Comparison of ENCODE assay signal across 15 cellular contexts in the genomic region with DNA sequence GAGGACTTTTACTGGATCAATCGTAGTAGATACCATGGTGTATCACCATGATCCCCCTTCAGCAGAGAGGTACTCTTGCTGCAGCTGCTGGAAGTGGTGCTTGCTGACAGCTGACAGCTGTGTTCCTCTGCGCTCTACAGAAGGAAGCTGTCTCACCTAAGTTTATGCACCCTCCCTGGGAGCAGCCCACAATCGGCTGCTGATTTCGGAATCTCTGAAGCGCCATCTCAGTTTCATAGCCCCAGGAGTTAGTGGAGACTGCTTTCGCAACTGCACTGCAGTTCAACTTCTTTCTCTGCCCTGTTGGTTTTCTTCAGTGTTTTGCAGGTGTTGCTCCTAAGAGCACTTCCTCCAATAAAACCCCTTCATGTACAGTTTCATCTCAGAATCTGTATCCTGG.
A peak's percentile ranks its signal among the peaks of the same experiment; 100 is the strongest.
DNase-seq lines count a peak whose midpoint lies in the region; ATAC-seq and TF ChIP-seq lines count a peak whose summit lies in the region.
"Had no signal": no experiment of that assay in that cellular context is flagged by ENCODE, and none has a peak within 500 bp of the region (broad histone marks: within the 10 kb centered on the region; RNA-seq: fewer than 3 reads in every experiment).

No MANE protein-coding gene starts in this region.

- peaks cover 9% of the 10 kb centered on the region for H3K4me1 Mint-ChIP-seq in type B pancreatic cell (ENCODE audit: unreplicated experiment)
- H3K4me1 Mint-ChIP-seq in activated CD4-positive, alpha-beta T cell treated with anti-CD3 and anti-CD28 coated beads, Interleukin-2, amount 10 ng/mL, durations not matched to agents 24 days and 14 days: no peaks in the 10 kb centered on the region

- no peak for ATAC-seq in GM21528 (IDR thresholded peaks at IDR 0.05; ENCODE audit: low FRiP score, unreplicated experiment)
- ATAC-seq: mucosa of descending colon had no signal

- 84 to 94% (median 93%) methylated on average over 5 to 6 of the region's 6 CpGs for WGBS in adrenal gland, 4 donors

- H3K9me3 Mint-ChIP-seq in type B pancreatic cell: no peaks in the 10 kb centered on the region
- no peaks in the 10 kb centered on the region for H3K9me3 Mint-ChIP-seq in activated CD4-positive, alpha-beta T cell treated with anti-CD3 and anti-CD28 coated beads, Interleukin-2, amount 10 ng/mL, durations not matched to agents 24 days and 14 days

- no peak overlapping the region for H3K4me3 ChIP-seq in adrenal gland
- H3K4me3 ChIP-seq: cardiac muscle cell, mucosa of descending colon, Peyer's patch had no signal

- peak overlapping the region; percentile 51 for H3K27ac Mint-ChIP-seq in type B pancreatic cell
- no peak overlapping the region for H3K27ac Mint-ChIP-seq in activated CD4-positive, alpha-beta T cell treated with anti-CD3 and anti-CD28 coated beads, Interleukin-2, amount 10 ng/mL, durations not matched to agents 24 days and 14 days
- H3K27ac Mint-ChIP-seq: stimulated activated naive CD8-positive, alpha-beta T cell treated with anti-CD3 and anti-CD28 coated beads, Interleukin-15, Interleukin-2, amounts not matched to agents 100 ng/mL and 50 ng/mL, for 24 hours had no signal

- no peaks in the 10 kb centered on the region for H3K27me3 ChIP-seq in adrenal gland
- H3K27me3 ChIP-seq: cardiac muscle cell, Peyer's patch had no signal

- H3K4me1 ChIP-seq in adrenal gland (replicated peaks in 1 of 2): peaks cover 29 to 40% of the 10 kb centered on the region in 2 donors

- TF ChIP-seq POLR2A in adrenal gland (IDR thresholded peaks at IDR 0.05): no peak

- no peaks in the 10 kb centered on the region for H3K36me3 ChIP-seq in adrenal gland (replicated peaks in 1 of 2)
- H3K36me3 ChIP-seq: cardiac muscle cell, Peyer's patch had no signal

- H3K36me3 Mint-ChIP-seq in type B pancreatic cell: no peaks in the 10 kb centered on the region
- H3K36me3 Mint-ChIP-seq in activated CD4-positive, alpha-beta T cell treated with anti-CD3 and anti-CD28 coated beads, Interleukin-2, amount 10 ng/mL, durations not matched to agents 24 days and 14 days (ENCODE audit: low read depth): no peaks in the 10 kb centered on the region

- intact Hi-C loops in adrenal gland (cut with DNase I): no loop called here
- intact Hi-C loops in activated CD4-positive, alpha-beta T cell treated with anti-CD3 and anti-CD28 coated beads, Interleukin-2, amount 10 ng/mL, durations not matched to agents 24 days and 14 days (cut with micrococcal nuclease): no loop called here

- H3K9me3 ChIP-seq in adrenal gland (replicated peaks in 1 of 3): no peaks in the 10 kb centered on the region
- H3K9me3 ChIP-seq: mucosa of descending colon, Peyer's patch had no signal

- no peak for TF ChIP-seq CTCF in adrenal gland (IDR thresholded peaks at IDR 0.05)
- TF ChIP-seq CTCF in type B pancreatic cell (conservative IDR thresholded peaks at IDR 0.05): no peak

- H3K4me3 Mint-ChIP-seq in type B pancreatic cell: peak overlapping the region; percentile 27
- no peak overlapping the region for H3K4me3 Mint-ChIP-seq in activated CD4-positive, alpha-beta T cell treated with anti-CD3 and anti-CD28 coated beads, Interleukin-2, amount 10 ng/mL, durations not matched to agents 24 days and 14 days
- H3K4me3 Mint-ChIP-seq: stimulated activated naive CD8-positive, alpha-beta T cell treated with anti-CD3 and anti-CD28 coated beads, Interleukin-15, Interleukin-2, amounts not matched to agents 100 ng/mL and 50 ng/mL, for 24 hours had no signal

- DNase-seq in MV-4-11 (lab: John Stamatoyannopoulos, UW): peak; percentile 37
- DNase-seq in adrenal gland: no peak
- DNase-seq in iris pigment epithelial cell (ENCODE audit: low read depth): peak; percentile 26
- no peak for DNase-seq in type B pancreatic cell (ENCODE audit: extremely low spot score, unreplicated experiment)
- no peak for DNase-seq in activated CD4-positive, alpha-beta T cell treated with anti-CD3 and anti-CD28 coated beads, Interleukin-2, amount 10 ng/mL, durations not matched to agents 24 days and 14 days
- DNase-seq in A172 (ENCODE audit: low spot score): no peak
- DNase-seq: activated CD4-positive, alpha-beta T cell treated with anti-CD3 and anti-CD28 coated beads for 4 hours; activated naive CD4-positive, alpha-beta T cell treated with anti-CD3 and anti-CD28 coated beads, Interleukin-2, amount 50 U/mL, for 16 hours; mucosa of descending colon; NCI-H2029 treated with DMSO at 0.1 percent for 48 hours; NCI-H524; Peyer's patch had no signal

- H3K27me3 Mint-ChIP-seq in type B pancreatic cell: no peaks in the 10 kb centered on the region
- H3K27me3 Mint-ChIP-seq in activated CD4-positive, alpha-beta T cell treated with anti-CD3 and anti-CD28 coated beads, Interleukin-2, amount 10 ng/mL, durations not matched to agents 24 days and 14 days: no peaks in the 10 kb centered on the region
- H3K27me3 Mint-ChIP-seq: stimulated activated naive CD8-positive, alpha-beta T cell treated with anti-CD3 and anti-CD28 coated beads, Interleukin-15, Interleukin-2, amounts not matched to agents 100 ng/mL and 50 ng/mL, for 24 hours had no signal

- peak overlapping the region; percentile 1 to 85 (median 81) for H3K27ac ChIP-seq in adrenal gland
- H3K27ac ChIP-seq: cardiac muscle cell had no signal

Comparison
In these comparisons a context has a peak if more than half of its experiments do, and no peak if none do; other contexts are left out.
1. DNase-seq: peak in MV-4-11 (single experiment) and iris pigment epithelial cell (single experiment); none in adrenal gland (0 of 7), type B pancreatic cell (single experiment), activated CD4-positive, alpha-beta T cell treated with anti-CD3 and anti-CD28 coated beads, Interleukin-2, amount 10 ng/mL, durations not matched to agents 24 days and 14 days (single experiment) and A172 (single experiment).